ENCODE assay signal across 8 cellular contexts in the genomic region with DNA sequence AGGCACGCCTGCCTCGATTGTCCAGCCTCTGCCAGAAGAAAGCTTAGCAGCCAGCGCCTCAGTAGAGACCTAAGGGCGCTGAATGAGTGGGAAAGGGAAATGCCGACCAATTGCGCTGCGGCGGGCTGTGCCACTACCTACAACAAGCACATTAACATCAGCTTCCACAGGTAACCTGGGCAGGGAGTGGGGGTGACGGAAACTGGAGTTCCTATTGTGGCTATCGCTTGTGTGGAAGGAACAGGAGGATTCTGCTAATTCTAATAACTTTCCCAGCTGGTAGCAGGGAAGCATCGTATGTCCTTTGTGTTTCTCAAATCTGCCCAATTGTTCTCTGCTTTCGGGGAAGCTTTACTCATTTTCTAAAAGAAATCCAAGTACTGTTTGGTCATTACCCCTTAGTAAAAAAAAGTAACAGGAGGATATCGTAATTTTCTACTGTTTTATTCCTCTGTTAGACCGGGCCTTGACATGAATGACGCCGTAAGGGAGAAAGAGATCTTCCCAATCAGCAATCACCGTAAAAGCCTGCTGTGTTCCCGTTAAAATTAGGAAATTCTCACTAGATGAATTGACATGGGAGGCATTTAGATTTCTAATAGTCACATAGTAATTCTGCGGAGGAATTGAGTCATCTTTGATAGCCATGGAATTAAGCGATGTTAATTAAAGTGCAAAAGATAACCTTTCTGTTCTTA. TPM values are rescaled to one million over a fixed set of nuclear protein-coding genes. Genes with fewer than 3 reads are reported as not detected.
DNase-seq lines count a peak whose midpoint lies in the region; ATAC-seq, FAIRE-seq and TF ChIP-seq lines count a peak whose summit lies in the region.

No MANE protein-coding gene starts in this region.

- DNase-seq in GM12891 (ENCODE audit: insufficient read length, low spot score) (no peak), NCI-H526 treated with DMSO at 0.1 percent for 48 hours (lab: John Stamatoyannopoulos, UW) (peak; percentile 81), dermis blood vessel endothelial cell (peak; percentile 39), SKM-1 (lab: John Stamatoyannopoulos, UW; ENCODE audit: unreplicated experiment) (no peak)
- no peak for DNase-seq in activated CD4-positive, alpha-beta T cell treated with anti-CD3 and anti-CD28 coated beads, Interleukin-2, amount 50 U/mL, for 48 hours
- no peak for DNase-seq in stimulated activated CD4-positive, alpha-beta T cell treated with anti-CD3 and anti-CD28 coated beads, Interleukin-12 subunit alpha, Interleukin-12 subunit beta, amount 100 ng/mL, for 4 hours

- H3K4me3 ChIP-seq in muscle layer of colon (ENCODE audit: low read depth in 1 of 2, low read length in 2 of 2): peak overlapping the region; percentile 84 to 96

- peak overlapping the region; percentile 82 for H3K27ac ChIP-seq in muscle layer of colon (ENCODE audit: low read depth, low read length)

- peak; percentile 11 for ATAC-seq in GM21619 (IDR thresholded peaks at IDR 0.05; ENCODE audit: unreplicated experiment)

- TF ChIP-seq POLR2A in GM12891 (IDR thresholded peaks at IDR 0.05; ENCODE audit: low read depth, low read length): peak; percentile 34; the same call in 1 of the 2 replicates

- peaks cover 3% of the 10 kb centered on the region for H3K36me3 ChIP-seq in muscle layer of colon (ENCODE audit: insufficient read depth, low read length)

- no peaks in the 10 kb centered on the region for H3K9me3 ChIP-seq in muscle layer of colon (ENCODE audit: low read length)

- H3K27me3 ChIP-seq in muscle layer of colon (ENCODE audit: control insufficient read depth in 1 of 2, insufficient read depth in 2 of 2, low read length in 2 of 2): no peaks in the 10 kb centered on the region

- peak overlapping the region; percentile 96 for H3K9ac ChIP-seq in muscle layer of colon (ENCODE audit: low read length)

- H3K4me1 ChIP-seq in muscle layer of colon (ENCODE audit: insufficient read depth, low read length): peaks cover 27% of the 10 kb centered on the region

- FAIRE-seq in GM12891 (lab: Jason Lieb, UNC): no peak

TF ChIP-seq in GM12891, 5 proteins besides CTCF, POLR2A, EP300 and RAD21:
- TF ChIP-seq POU2F2 (IDR thresholded peaks at IDR 0.05; ENCODE audit: low read depth, low read length): 0 out of 2 replicates have a peak, but pooled peaks have one; percentile 1
- no peak for TF ChIP-seq SPI1 (IDR thresholded peaks at IDR 0.05; ENCODE audit: low read depth, low read length)

RNA-seq across cellular contexts. Expression of a gene that starts 0.5 kb away (rescaled TPM):
- 3.5 TPM for polyA plus RNA-seq in GM12891 (2012; ENCODE audit: low read depth, missing spikeins)
- total RNA-seq in dermis blood vessel endothelial cell: 3.6 and 3.8 TPM in 2 replicates

RNA-seq across cellular contexts. Expression of a gene that starts 0.9 kb away (rescaled TPM):
- polyA plus RNA-seq in GM12891 (2012; ENCODE audit: low read depth, missing spikeins): 19.0 TPM
- 22.8 and 32.5 TPM in 2 replicates for total RNA-seq in dermis blood vessel endothelial cell

RNA-seq across cellular contexts. Expression of a gene that starts 21.3 kb away (rescaled TPM):
- 18.1 TPM for polyA plus RNA-seq in GM12891 (2012; ENCODE audit: low read depth, missing spikeins)
- total RNA-seq in dermis blood vessel endothelial cell: 37.1 and 55.9 TPM in 2 replicates

Comparison
In these comparisons a context has a peak if more than half of its experiments do, and no peak if none do; other contexts are left out.
1. DNase-seq: peak in NCI-H526 treated with DMSO at 0.1 percent for 48 hours (single experiment) and dermis blood vessel endothelial cell (single experiment); none in GM12891 (single experiment), SKM-1 (single experiment), activated CD4-positive, alpha-beta T cell treated with anti-CD3 and anti-CD28 coated beads, Interleukin-2, amount 50 U/mL, for 48 hours (0 of 2) and stimulated activated CD4-positive, alpha-beta T cell treated with anti-CD3 and anti-CD28 coated beads, Interleukin-12 subunit alpha, Interleukin-12 subunit beta, amount 100 ng/mL, for 4 hours (single experiment).